ENCODE assay signal across 23 cellular contexts in the genomic region with DNA sequence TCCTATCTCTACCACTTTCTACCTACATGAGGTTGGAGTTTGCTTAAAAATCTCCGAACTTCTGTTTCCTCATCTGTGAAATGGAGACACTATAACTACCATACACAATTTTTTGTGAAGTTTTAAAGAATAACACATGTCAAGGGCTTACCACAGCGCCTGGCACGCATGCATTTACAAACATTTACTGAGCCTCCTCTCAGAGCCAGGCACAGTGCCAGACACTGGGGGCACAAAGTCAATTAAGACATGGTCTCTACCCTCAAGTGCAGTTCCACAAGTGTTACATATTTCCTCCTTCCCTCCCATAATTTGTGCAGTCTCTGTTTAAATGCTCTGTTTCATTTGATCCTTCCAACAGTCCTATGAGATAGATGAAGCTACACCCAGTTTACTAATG.
DNase-seq lines count a peak whose midpoint lies in the region; ATAC-seq and TF ChIP-seq lines count a peak whose summit lies in the region.
"Had no signal": no experiment of that assay in that cellular context is flagged by ENCODE, and none has a peak within 500 bp of the region (broad histone marks: within the 10 kb centered on the region; RNA-seq: fewer than 3 reads in every experiment).

No MANE protein-coding gene starts in this region.

- H3K36me3 ChIP-seq in left ventricle myocardium inferior (no peaks in the 10 kb centered on the region), heart right ventricle (no peaks in the 10 kb centered on the region), gastroesophageal sphincter (no peaks in the 10 kb centered on the region), Caco-2 (ENCODE audit: control insufficient read depth, insufficient read depth, low read length) (no peaks in the 10 kb centered on the region)
- no peaks in the 10 kb centered on the region for H3K36me3 ChIP-seq in CD8-positive, alpha-beta memory T cell (ENCODE audit: insufficient read depth, low read length)
- H3K36me3 ChIP-seq: BLaER1 treated with 17β-estradiol and CSF1 and Interleukin-3, amounts not matched to agents 10 nM and 100 nM; MG63; Peyer's patch; SJSA1 had no signal

- no peaks in the 10 kb centered on the region for H3K36me3 Mint-ChIP-seq in CD8-positive, alpha-beta memory T cell
- no peaks in the 10 kb centered on the region for H3K36me3 Mint-ChIP-seq in Caco-2 (ENCODE audit: insufficient read depth, unreplicated experiment)
- H3K36me3 Mint-ChIP-seq: CD4-positive, alpha-beta memory T cell had no signal

- TF ChIP-seq EP300 in gastroesophageal sphincter (IDR thresholded peaks at IDR 0.05), result no peak

- no peak for TF ChIP-seq CTCF in left ventricle myocardium inferior (IDR thresholded peaks at IDR 0.05; ENCODE audit: borderline replicate concordance)
- TF ChIP-seq CTCF in heart right ventricle (IDR thresholded peaks at IDR 0.05), result no peak
- TF ChIP-seq CTCF in gastroesophageal sphincter (IDR thresholded peaks at IDR 0.05), result no peak
- no peak for TF ChIP-seq CTCF in Caco-2 (IDR thresholded peaks at IDR 0.05; ENCODE audit: insufficient read depth in 1 of 2, low read depth in 1 of 2, low read length in 1 of 2, severe bottlenecking in 1 of 2, unreplicated experiment in 1 of 2)

- no peaks in the 10 kb centered on the region for H3K4me1 Mint-ChIP-seq in CD8-positive, alpha-beta memory T cell
- peaks cover 6% of the 10 kb centered on the region for H3K4me1 Mint-ChIP-seq in Caco-2 (ENCODE audit: low read depth, unreplicated experiment)
- H3K4me1 Mint-ChIP-seq: CD4-positive, alpha-beta memory T cell had no signal

- peak overlapping the region; percentile 74 for H3K27ac ChIP-seq in left ventricle myocardium inferior (replicated peaks)
- H3K27ac ChIP-seq in heart right ventricle, result peak overlapping the region in 1 of 10 donors; percentile 66
- peak overlapping the region in 3 of 4 donors; percentile 64 to 78 (median 78) for H3K27ac ChIP-seq in gastroesophageal sphincter
- no peak overlapping the region for H3K27ac ChIP-seq in CD8-positive, alpha-beta memory T cell (ENCODE audit: low read depth, low read length)
- H3K27ac ChIP-seq: BLaER1 treated with 17β-estradiol and CSF1 and Interleukin-3, amounts not matched to agents 10 nM and 100 nM; SJSA1 had no signal

- POLR2A ChIA-PET in CD8-positive, alpha-beta memory T cell (lab: Charles Lee), result no interaction called here
- POLR2A ChIA-PET in Caco-2 (lab: Charles Lee), result no interaction called here

- no TSS peak for BruUV-seq in Caco-2 (replicated peaks; lab: Mats Ljungman, UMichigan)

- no peak for TF ChIP-seq POLR2A in gastroesophageal sphincter (IDR thresholded peaks at IDR 0.05)

- peaks cover 0 to 8% (median 0%) of the 10 kb centered on the region in 5 donors for H3K9me3 Mint-ChIP-seq in CD8-positive, alpha-beta memory T cell
- no peaks in the 10 kb centered on the region for H3K9me3 Mint-ChIP-seq in Caco-2 (ENCODE audit: unreplicated experiment)

- DNase-seq in DMS 273 (lab: John Stamatoyannopoulos, UW; ENCODE audit: unreplicated experiment), result peak; percentile 4
- no peak for DNase-seq in DMS 273 treated with DMSO at 0.1 percent for 48 hours (lab: John Stamatoyannopoulos, UW)
- no peak for DNase-seq in left ventricle myocardium inferior
- no peak for DNase-seq in heart right ventricle
- DNase-seq in CD8-positive, alpha-beta memory T cell, result no peak
- DNase-seq in Caco-2, result no peak
- DNase-seq: 8988T; CD4-positive, alpha-beta memory T cell; DMS79 treated with DMSO at 0.1 percent for 48 hours; H7; MG63; NCI-H146; NCI-H2081 treated with DMSO at 0.1 percent for 48 hours; NCI-H510A treated with DMSO at 0.1 percent for 48 hours; NCI-H774; Peyer's patch; T-helper 1 cell had no signal

- CTCF ChIA-PET in CD8-positive, alpha-beta memory T cell (lab: Charles Lee), result no interaction called here
- CTCF ChIA-PET in Caco-2 (lab: Charles Lee), result no interaction called here

- no peaks in the 10 kb centered on the region for H3K9me3 ChIP-seq in left ventricle myocardium inferior (replicated peaks)
- H3K9me3 ChIP-seq in heart right ventricle, result no peaks in the 10 kb centered on the region
- no peaks in the 10 kb centered on the region for H3K9me3 ChIP-seq in gastroesophageal sphincter
- H3K9me3 ChIP-seq in CD8-positive, alpha-beta memory T cell (ENCODE audit: low read length), result no peaks in the 10 kb centered on the region
- no peaks in the 10 kb centered on the region for H3K9me3 ChIP-seq in Caco-2
- H3K9me3 ChIP-seq: BLaER1 treated with 17β-estradiol and CSF1 and Interleukin-3, amounts not matched to agents 10 nM and 100 nM; MG63; Peyer's patch; SJSA1 had no signal

- H3K4me3 ChIP-seq in left ventricle myocardium inferior, result peak overlapping the region; percentile 57
- H3K4me3 ChIP-seq in heart right ventricle, result peak overlapping the region in 1 of 10 donors; percentile 46
- no peak overlapping the region for H3K4me3 ChIP-seq in gastroesophageal sphincter
- no peak overlapping the region for H3K4me3 ChIP-seq in CD8-positive, alpha-beta memory T cell (ENCODE audit: low read length)
- no peak overlapping the region for H3K4me3 ChIP-seq in Caco-2 (ENCODE audit: low read depth, low read length)
- H3K4me3 ChIP-seq: BLaER1 treated with 17β-estradiol and CSF1 and Interleukin-3, amounts not matched to agents 10 nM and 100 nM; GM12878; K562; MG63; Peyer's patch; SJSA1 had no signal

- H3K27me3 ChIP-seq in left ventricle myocardium inferior (ENCODE audit: low read depth) (no peaks in the 10 kb centered on the region), heart right ventricle (no peaks in the 10 kb centered on the region), gastroesophageal sphincter (no peaks in the 10 kb centered on the region), Caco-2 (replicated peaks; ENCODE audit: control insufficient read depth, insufficient read depth, low read length) (no peaks in the 10 kb centered on the region)
- no peaks in the 10 kb centered on the region for H3K27me3 ChIP-seq in CD8-positive, alpha-beta memory T cell (ENCODE audit: insufficient read depth, low read length, poor library complexity, severe bottlenecking)
- H3K27me3 ChIP-seq: BLaER1 treated with 17β-estradiol and CSF1 and Interleukin-3, amounts not matched to agents 10 nM and 100 nM; MG63; Peyer's patch; SJSA1 had no signal

- ATAC-seq in heart right ventricle (no peak), gastroesophageal sphincter (no peak), HG03342 (IDR thresholded peaks at IDR 0.05; ENCODE audit: unreplicated experiment) (no peak)
- ATAC-seq: GM12878, K562 had no signal

- H3K27ac Mint-ChIP-seq in CD8-positive, alpha-beta memory T cell, result no peak overlapping the region
- H3K27ac Mint-ChIP-seq in Caco-2 (ENCODE audit: unreplicated experiment), result no peak overlapping the region

- WGBS in heart right ventricle, 2 donors, result 74 to 79% methylated on average over 3 of the region's 3 CpGs
- WGBS in gastroesophageal sphincter (ENCODE audit: low coverage in 1 of 2), 2 donors, result 74 to 88% methylated on average over 3 of the region's 3 CpGs

- intact Hi-C loops in left ventricle myocardium inferior (cut with micrococcal nuclease), result no loop called here
- intact Hi-C loops in heart right ventricle (cut with DNase I), result loop anchor here in 3 of 10 donors (5.0 to 10.0 kb wide), 2 partner anchors 325 to 327 kb away; no protein-coding TSS in a partner anchor
- intact Hi-C loops in Caco-2 (cut with micrococcal nuclease; ENCODE audit: unreplicated experiment), result no loop called here

- H3K4me3 Mint-ChIP-seq in CD8-positive, alpha-beta memory T cell, result no peak overlapping the region
- H3K4me3 Mint-ChIP-seq in Caco-2 (ENCODE audit: unreplicated experiment), result no peak overlapping the region
- H3K4me3 Mint-ChIP-seq: CD4-positive, alpha-beta memory T cell had no signal

- peaks cover 13% of the 10 kb centered on the region for H3K4me1 ChIP-seq in left ventricle myocardium inferior
- H3K4me1 ChIP-seq in heart right ventricle, result peaks cover 0 to 15% (median 0%) of the 10 kb centered on the region in 9 donors
- H3K4me1 ChIP-seq in gastroesophageal sphincter, result peaks cover 0 to 45% (median 7%) of the 10 kb centered on the region in 3 donors
- no peaks in the 10 kb centered on the region for H3K4me1 ChIP-seq in CD8-positive, alpha-beta memory T cell (ENCODE audit: insufficient read depth, low read length)
- no peaks in the 10 kb centered on the region for H3K4me1 ChIP-seq in Caco-2
- H3K4me1 ChIP-seq: BLaER1 treated with 17β-estradiol and CSF1 and Interleukin-3, amounts not matched to agents 10 nM and 100 nM; Peyer's patch; SJSA1 had no signal

- no peaks in the 10 kb centered on the region for H3K27me3 Mint-ChIP-seq in CD8-positive, alpha-beta memory T cell
- no peaks in the 10 kb centered on the region for H3K27me3 Mint-ChIP-seq in Caco-2 (ENCODE audit: insufficient read depth, unreplicated experiment)
- H3K27me3 Mint-ChIP-seq: CD4-positive, alpha-beta memory T cell had no signal
